Comparison of ENCODE assay signal across 12 cellular contexts in the genomic region with DNA sequence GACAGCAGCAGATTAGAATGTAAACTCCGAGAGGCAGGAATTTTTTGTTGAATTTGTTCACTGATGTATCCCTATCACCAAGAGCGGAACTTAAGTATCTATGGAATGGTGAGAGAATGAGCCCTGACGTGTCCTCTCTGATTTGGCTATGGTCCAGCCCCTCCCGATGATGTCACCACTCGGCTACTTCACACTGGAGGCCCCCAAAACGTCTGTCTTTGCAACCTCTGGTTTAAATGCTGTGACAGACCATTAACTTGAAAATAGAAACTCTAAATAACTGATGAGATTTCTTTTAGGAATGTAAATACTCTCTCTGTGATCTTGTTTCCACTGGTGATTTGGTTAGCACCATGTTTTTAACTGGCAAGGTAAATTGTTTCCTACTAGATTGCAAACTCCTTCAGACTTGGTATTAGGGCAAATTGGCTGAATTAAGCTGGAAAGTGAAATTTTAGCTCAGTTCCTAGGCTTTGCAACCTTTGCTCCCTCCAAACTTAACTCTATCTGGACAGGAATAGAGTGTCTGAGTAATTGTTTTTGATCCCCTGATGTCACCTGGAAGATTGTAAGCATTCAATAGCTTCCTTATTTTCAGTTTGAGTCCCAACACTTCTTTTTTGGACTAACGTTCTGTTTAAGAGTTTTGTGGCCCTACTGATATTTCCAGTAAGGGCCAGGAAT. TPM values are rescaled to one million over a fixed set of nuclear protein-coding genes. Genes with fewer than 3 reads are reported as not detected.
A peak's percentile ranks its signal among the peaks of the same experiment; 100 is the strongest.
DNase-seq lines count a peak whose midpoint lies in the region; ATAC-seq and TF ChIP-seq lines count a peak whose summit lies in the region.
"Had no signal": no experiment of that assay in that cellular context is flagged by ENCODE, and none has a peak within 500 bp of the region (broad histone marks: within the 10 kb centered on the region; RNA-seq: fewer than 3 reads in every experiment).

No MANE protein-coding gene starts in this region.

- DNase-seq in GM23338 (ENCODE audit: low spot score) (peak; percentile 36), WTC11 (ENCODE audit: low spot score) (no peak), left ventricle myocardium inferior (peak; percentile 74), gastrocnemius medialis (peak in 1 of 2 donors; percentile 36), natural killer cell (no peak), NCI-H1930 (lab: John Stamatoyannopoulos, UW) (no peak)
- no peak for DNase-seq in activated CD4-positive, alpha-beta T cell treated with anti-CD3 and anti-CD28 coated beads, Interleukin-2, amount 50 U/mL, for 1 hour
- DNase-seq: activated naive CD8-positive, alpha-beta T cell treated with anti-CD3 and anti-CD28 coated beads, Interleukin-2, amount 50 U/mL, for 24 hours; NCI-H1048 had no signal

- H3K27ac Mint-ChIP-seq in GM23338 (0 out of 2 replicates have a peak overlapping the region, but pooled peaks have one; percentile 4), WTC11 (peak overlapping the region; percentile 4; the same call in 1 of the 2 replicates), natural killer cell (no peak overlapping the region)
- H3K27ac Mint-ChIP-seq: activated naive CD8-positive, alpha-beta T cell treated with anti-CD3 and anti-CD28 coated beads, Interleukin-2, amount 50 U/mL, for 24 hours; T-helper 1 cell treated with Interleukin-12 subunit alpha and Interleukin-12 subunit beta and Interleukin-4 antibody, amounts not matched to agents 30 μg/mL and 1 μg/mL, for 36 hours had no signal

- POLR2A ChIA-PET in WTC11 (lab: Charles Lee), result no interaction called here

- no peak overlapping the region for H3K4me2 ChIP-seq in GM23338

- no peak overlapping the region for H2AFZ ChIP-seq in GM23338

- H3K4me1 ChIP-seq in GM23338 (ENCODE audit: insufficient read depth), result peaks cover 19% of the 10 kb centered on the region
- peaks cover 55% of the 10 kb centered on the region for H3K4me1 ChIP-seq in left ventricle myocardium inferior
- H3K4me1 ChIP-seq in gastrocnemius medialis, result peaks cover 8 to 14% of the 10 kb centered on the region in 2 donors

- H4K20me1 ChIP-seq in GM23338 (replicated peaks; ENCODE audit: insufficient read depth), result no peaks in the 10 kb centered on the region

- H3K27ac ChIP-seq in GM23338 (ENCODE audit: low read depth), result no peak overlapping the region
- H3K27ac ChIP-seq in left ventricle myocardium inferior (replicated peaks), result peak overlapping the region; percentile 85
- H3K27ac ChIP-seq in gastrocnemius medialis, result peak overlapping the region; percentile 45 to 72 (median 62)

- H3K27me3 Mint-ChIP-seq in GM23338 (ENCODE audit: insufficient read depth, low read depth, poor library complexity) (peaks cover 2% of the 10 kb centered on the region), WTC11 (ENCODE audit: low read depth) (no peaks in the 10 kb centered on the region), natural killer cell (ENCODE audit: low read depth in 2 of 2) (peaks cover 0 to 11% of the 10 kb centered on the region in 2 donors)
- H3K27me3 Mint-ChIP-seq: activated naive CD8-positive, alpha-beta T cell treated with anti-CD3 and anti-CD28 coated beads, Interleukin-2, amount 50 U/mL, for 24 hours had no signal

- no peak for TF ChIP-seq POLR2A in gastrocnemius medialis (IDR thresholded peaks at IDR 0.05)

- H3K79me2 ChIP-seq in GM23338 (replicated peaks; ENCODE audit: insufficient read depth), result no peaks in the 10 kb centered on the region

- H3K27me3 ChIP-seq in GM23338 (ENCODE audit: insufficient read depth) (no peaks in the 10 kb centered on the region), left ventricle myocardium inferior (ENCODE audit: low read depth) (no peaks in the 10 kb centered on the region), gastrocnemius medialis (no peaks in the 10 kb centered on the region)

- intact Hi-C loops in left ventricle myocardium inferior (cut with micrococcal nuclease), result no loop called here
- intact Hi-C loops in gastrocnemius medialis (cut with DNase I; ENCODE audit: low total_unique reads), result loop anchor here (5.0 kb wide), 1 partner anchor 34 kb away; no protein-coding TSS in a partner anchor
- intact Hi-C loops in natural killer cell (cut with micrococcal nuclease), result no loop called here

- no peaks in the 10 kb centered on the region for H3K9me3 ChIP-seq in left ventricle myocardium inferior (replicated peaks)
- no peaks in the 10 kb centered on the region for H3K9me3 ChIP-seq in gastrocnemius medialis

- H3K4me1 Mint-ChIP-seq in GM23338 (peaks cover 19% of the 10 kb centered on the region), WTC11 (peaks cover 20% of the 10 kb centered on the region), natural killer cell (no peaks in the 10 kb centered on the region)
- H3K4me1 Mint-ChIP-seq: activated naive CD8-positive, alpha-beta T cell treated with anti-CD3 and anti-CD28 coated beads, Interleukin-2, amount 50 U/mL, for 24 hours had no signal

- in situ Hi-C loops in gastrocnemius medialis (cut with MboI; ENCODE audit: low sequenced_read_pairs in 4 of 4), result no loop called here

- H3K36me3 Mint-ChIP-seq in GM23338 (ENCODE audit: low read depth) (no peaks in the 10 kb centered on the region), WTC11 (peaks cover 3% of the 10 kb centered on the region; the same call in 1 of the 2 replicates), natural killer cell (no peaks in the 10 kb centered on the region)

- ATAC-seq in GM23338 (peak; percentile 62), WTC11 (peak; percentile 55; the same call in 1 of the 2 replicates), gastrocnemius medialis (peak in 1 of 2 donors; percentile 20), natural killer cell (no peak), GM21576 (IDR thresholded peaks at IDR 0.05; ENCODE audit: unreplicated experiment) (no peak)
- ATAC-seq: activated naive CD8-positive, alpha-beta T cell treated with anti-CD3 and anti-CD28 coated beads, Interleukin-2, amount 50 U/mL, for 24 hours had no signal

- CTCF ChIA-PET in WTC11 (lab: Charles Lee), result no interaction called here

- H3K4me3 ChIP-seq in GM23338 (no peak overlapping the region), left ventricle myocardium inferior (peak overlapping the region; percentile 43), gastrocnemius medialis (no peak overlapping the region)
- H3K4me3 ChIP-seq: lung had no signal

- no peaks in the 10 kb centered on the region for H3K9me3 Mint-ChIP-seq in GM23338
- H3K9me3 Mint-ChIP-seq in WTC11, result no peaks in the 10 kb centered on the region
- H3K9me3 Mint-ChIP-seq in natural killer cell, result no peaks in the 10 kb centered on the region
- H3K9me3 Mint-ChIP-seq: activated naive CD8-positive, alpha-beta T cell treated with anti-CD3 and anti-CD28 coated beads, Interleukin-2, amount 50 U/mL, for 24 hours; T-helper 1 cell treated with Interleukin-12 subunit alpha and Interleukin-12 subunit beta and Interleukin-4 antibody, amounts not matched to agents 30 μg/mL and 1 μg/mL, for 36 hours had no signal

- no peaks in the 10 kb centered on the region for H3F3A ChIP-seq in GM23338 (replicated peaks; ENCODE audit: low read depth)

- no peak for TF ChIP-seq CTCF in GM23338 (conservative IDR thresholded peaks at IDR 0.05; ENCODE audit: low read depth in 2 of 2)
- TF ChIP-seq CTCF in WTC11 (IDR thresholded peaks at IDR 0.05), result no peak
- no peak for TF ChIP-seq CTCF in left ventricle myocardium inferior (IDR thresholded peaks at IDR 0.05; ENCODE audit: borderline replicate concordance)
- TF ChIP-seq CTCF in gastrocnemius medialis (IDR thresholded peaks at IDR 0.05 in 4 of 5, conservative IDR thresholded peaks at IDR 0.05 in 1 of 5), result no peak
- TF ChIP-seq CTCF in natural killer cell (IDR thresholded peaks at IDR 0.05), result no peak

- H3K36me3 ChIP-seq in GM23338 (ENCODE audit: insufficient read depth) (no peaks in the 10 kb centered on the region), left ventricle myocardium inferior (no peaks in the 10 kb centered on the region), gastrocnemius medialis (no peaks in the 10 kb centered on the region)

- H3K9me2 ChIP-seq in GM23338 (ENCODE audit: insufficient read depth), result peaks cover 7% of the 10 kb centered on the region; the same call in 1 of the 2 replicates

- H3K4me3 Mint-ChIP-seq in GM23338 (no peak overlapping the region), WTC11 (no peak overlapping the region), natural killer cell (no peak overlapping the region)
- H3K4me3 Mint-ChIP-seq: activated naive CD8-positive, alpha-beta T cell treated with anti-CD3 and anti-CD28 coated beads, Interleukin-2, amount 50 U/mL, for 24 hours; T-helper 1 cell treated with Interleukin-12 subunit alpha and Interleukin-12 subunit beta and Interleukin-4 antibody, amounts not matched to agents 30 μg/mL and 1 μg/mL, for 36 hours had no signal

TF ChIP-seq in GM23338, 12 proteins besides CTCF, POLR2A, EP300 and RAD21 (continues in another document):
- TF ChIP-seq POLR2AphosphoS5 (IDR thresholded peaks at IDR 0.05; ENCODE audit: low read depth) (no peak), EZH2 (IDR thresholded peaks at IDR 0.05; ENCODE audit: low read depth, unreplicated experiment) (no peak), STAT1 (IDR thresholded peaks at IDR 0.05; ENCODE audit: unreplicated experiment) (no peak), ZNF114 (CRISPR knock-in tag; IDR thresholded peaks at IDR 0.05) (no peak)

TF ChIP-seq in WTC11, 78 proteins besides CTCF, POLR2A, EP300 and RAD21 (continues in another document):
- TF ChIP-seq ZBTB21 (CRISPR knock-in tag; IDR thresholded peaks at IDR 0.05; ENCODE audit: borderline replicate concordance) (no peak), SMAD4 (CRISPR knock-in tag; IDR thresholded peaks at IDR 0.05) (no peak), RORB (CRISPR knock-in tag; IDR thresholded peaks at IDR 0.05) (no peak)
- TF ChIP-seq, protein P1, sequence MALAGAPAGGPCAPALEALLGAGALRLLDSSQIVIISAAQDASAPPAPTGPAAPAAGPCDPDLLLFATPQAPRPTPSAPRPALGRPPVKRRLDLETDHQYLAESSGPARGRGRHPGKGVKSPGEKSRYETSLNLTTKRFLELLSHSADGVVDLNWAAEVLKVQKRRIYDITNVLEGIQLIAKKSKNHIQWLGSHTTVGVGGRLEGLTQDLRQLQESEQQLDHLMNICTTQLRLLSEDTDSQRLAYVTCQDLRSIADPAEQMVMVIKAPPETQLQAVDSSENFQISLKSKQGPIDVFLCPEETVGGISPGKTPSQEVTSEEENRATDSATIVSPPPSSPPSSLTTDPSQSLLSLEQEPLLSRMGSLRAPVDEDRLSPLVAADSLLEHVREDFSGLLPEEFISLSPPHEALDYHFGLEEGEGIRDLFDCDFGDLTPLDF (CRISPR knock-in tag; IDR thresholded peaks at IDR 0.05), result no peak

RNA-seq across cellular contexts. Expression of a gene that starts 19.1 kb away (rescaled TPM):
- 1.3 and 2.0 TPM in 2 replicates for total RNA-seq in GM23338 (2014; rRNA removed; shearing (Covaris generic))
- 0.84 and 0.89 TPM in 2 replicates for polyA plus RNA-seq in GM23338 (2016; fragmentation: Nextera tagmentation; extraction: Ambion mirVana)
- 8.0 to 10.9 TPM (median 8.3 TPM) in 3 replicates for total RNA-seq in WTC11 (2021)
- 2.0 TPM for total RNA-seq in left ventricle myocardium inferior
- total RNA-seq in gastrocnemius medialis, result 1 to 10 TPM in 3 of 4 donors, under 1 TPM in 1; 0.97 to 3.1 (median 1.4) TPM
- total RNA-seq in natural killer cell, result not detected

Comparison
In these comparisons a context has a peak if more than half of its experiments do, and no peak if none do; other contexts are left out.
1. ATAC-seq: peak in GM23338 (single experiment) and WTC11 (single experiment); none in natural killer cell (0 of 3) and GM21576 (single experiment).
2. DNase-seq: peak in GM23338 (single experiment) and left ventricle myocardium inferior (single experiment); none in WTC11 (single experiment), natural killer cell (single experiment), NCI-H1930 (0 of 2) and activated CD4-positive, alpha-beta T cell treated with anti-CD3 and anti-CD28 coated beads, Interleukin-2, amount 50 U/mL, for 1 hour (single experiment).
3. H3K27ac Mint-ChIP-seq: peak in GM23338 (single experiment) and WTC11 (single experiment); none in natural killer cell (0 of 2).